ENCODE assay signal across 24 cellular contexts in genomic region chr10:107803541-107803940, GRCh38.
"Had no signal": no experiment of that assay in that cellular context is flagged by ENCODE, and none has a peak within 500 bp of the region (broad histone marks: within the 10 kb centered on the region; RNA-seq: fewer than 3 reads in every experiment).

No MANE protein-coding gene starts in this region.

- ATAC-seq: HepG2, Panc1, PC-3, Right ventricle myocardium inferior, SK-N-SH treated with all-trans-retinoic acid at 6 μM for 48 hours had no signal

- H3K27me3 ChIP-seq: MG63, SJCRH30 had no signal

- H3K36me3 ChIP-seq: MG63, SJCRH30 had no signal

- H3K27ac ChIP-seq: SJCRH30 had no signal

- DNase-seq: IMR-90, Karpas-422, KG1, MG63, NCI-H1092, NCI-H1105 treated with DMSO at 0.1 percent for 48 hours, NCI-H1417 treated with DMSO at 0.1 percent for 48 hours, NCI-H146, NCI-H1694 treated with DMSO at 0.1 percent for 48 hours, NCI-H2029, NCI-H2081 treated with DMSO at 0.1 percent for 48 hours, NCI-H2171, NCI-H226, NCI-H446 treated with DMSO at 0.1 percent for 48 hours, NCI-H510A treated with DMSO at 0.1 percent for 48 hours, NCI-H526 treated with DMSO at 0.1 percent for 48 hours, NCI-H774, PC-3, SHP77 treated with DMSO at 0.1 percent for 48 hours, SJCRH30 had no signal

- H3K4me3 ChIP-seq: MG63, SJCRH30 had no signal
